In the genomic region with DNA sequence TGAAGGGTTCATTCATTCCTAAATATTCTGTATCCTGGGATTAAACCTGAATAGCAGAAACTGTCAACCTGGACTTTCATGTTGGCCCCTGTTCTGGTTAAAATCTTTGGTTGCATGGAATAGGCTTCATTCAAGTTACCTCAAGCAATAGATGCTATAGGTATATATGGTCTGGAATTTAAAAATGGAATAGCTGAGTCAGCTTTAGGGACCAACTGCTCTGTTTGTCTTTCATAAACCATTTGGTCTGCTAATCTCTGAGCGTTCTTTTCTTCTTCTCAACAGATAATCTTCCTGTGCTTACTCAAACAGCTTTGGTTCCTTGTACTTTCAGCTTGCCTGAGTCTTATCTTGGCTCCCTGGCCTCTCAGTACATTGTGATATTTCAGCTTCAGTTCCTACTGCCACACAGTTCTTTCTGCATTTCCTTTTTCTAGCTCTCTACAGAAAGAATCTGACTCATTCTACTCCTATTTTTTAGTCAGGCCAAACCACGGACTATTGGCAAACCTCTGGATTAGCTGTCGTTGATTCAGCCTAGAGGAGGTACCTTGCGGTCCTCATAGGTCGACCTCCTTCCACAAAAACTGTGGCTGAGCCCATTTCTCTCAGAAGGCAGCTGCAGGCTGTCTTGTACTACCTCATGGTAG, we compare ENCODE assay signal across 11 cellular contexts. TPM values are rescaled to one million over a fixed set of nuclear protein-coding genes. Genes with fewer than 3 reads are reported as not detected.
A peak's percentile ranks its signal among the peaks of the same experiment; 100 is the strongest.
DNase-seq lines count a peak whose midpoint lies in the region; ATAC-seq, FAIRE-seq and TF ChIP-seq lines count a peak whose summit lies in the region.
"Had no signal": no experiment of that assay in that cellular context is flagged by ENCODE, and none has a peak within 500 bp of the region (broad histone marks: within the 10 kb centered on the region; RNA-seq: fewer than 3 reads in every experiment).

No MANE protein-coding gene starts in this region.

- no peaks in the 10 kb centered on the region for H3K36me3 ChIP-seq in bronchial epithelial cell (ENCODE audit: control insufficient read depth, insufficient read depth, low read length)
- H3K36me3 ChIP-seq in lung (ENCODE audit: control insufficient read depth in 2 of 2, insufficient read depth in 2 of 2, low read length in 2 of 2): no peaks in the 10 kb centered on the region

- no peaks in the 10 kb centered on the region for H3K27me3 Mint-ChIP-seq in activated naive CD4-positive, alpha-beta T cell treated with anti-CD3 and anti-CD28 coated beads, Interleukin-2, amount 10 ng/mL, durations not matched to agents 7 days and 5 days
- H3K27me3 Mint-ChIP-seq in stimulated activated naive CD8-positive, alpha-beta T cell treated with anti-CD3 and anti-CD28 coated beads, Interleukin-15, amount 100 ng/mL, for 72 hours: no peaks in the 10 kb centered on the region

- no peaks in the 10 kb centered on the region for H3K36me3 Mint-ChIP-seq in activated naive CD4-positive, alpha-beta T cell treated with anti-CD3 and anti-CD28 coated beads, Interleukin-2, amount 10 ng/mL, durations not matched to agents 7 days and 5 days

- TF ChIP-seq CTCF in AG09319 (IDR thresholded peaks at IDR 0.05; ENCODE audit: low read depth, low read length) (no peak), NB4 (IDR thresholded peaks at IDR 0.05; ENCODE audit: low read depth, low read length) (no peak), bronchial epithelial cell (IDR thresholded peaks at IDR 0.05; ENCODE audit: insufficient read depth, low read length, severe bottlenecking) (no peak), lung (IDR thresholded peaks at IDR 0.05; ENCODE audit: control extremely low read depth, extremely low read depth) (no peak)

- H3K4me1 ChIP-seq in lung (ENCODE audit: control insufficient read depth in 2 of 2, insufficient read depth in 2 of 2, low read length in 2 of 2): no peaks in the 10 kb centered on the region

- peak; percentile 77 for DNase-seq in AG09319 (ENCODE audit: extremely low read depth, low read depth)
- DNase-seq in NB4 (ENCODE audit: low read depth): peak; percentile 67
- peak; percentile 90 for DNase-seq in bronchial epithelial cell (ENCODE audit: low read depth)
- DNase-seq in lung (ENCODE audit: low spot score): no peak
- no peak for DNase-seq in NAMALWA (ENCODE audit: low spot score)
- no peak for DNase-seq in activated naive CD4-positive, alpha-beta T cell treated with anti-CD3 and anti-CD28 coated beads, Interleukin-2, amount 10 ng/mL, durations not matched to agents 7 days and 5 days
- DNase-seq in stimulated activated naive CD8-positive, alpha-beta T cell treated with anti-CD3 and anti-CD28 coated beads, Interleukin-15, amount 100 ng/mL, for 72 hours: no peak
- no peak for DNase-seq in NCI-H345 (lab: John Stamatoyannopoulos, UW)
- DNase-seq: activated gamma-delta T cell treated with Interleukin-2 at 50 U/mL for 16 hours had no signal

- H3K27me3 ChIP-seq in bronchial epithelial cell (ENCODE audit: control insufficient read depth, insufficient read depth, low read length) (no peaks in the 10 kb centered on the region), lung (ENCODE audit: control insufficient read depth, insufficient read depth) (no peaks in the 10 kb centered on the region)

- peak; percentile 64 for FAIRE-seq in bronchial epithelial cell (lab: Jason Lieb, UNC)

- no peaks in the 10 kb centered on the region for H3K9me3 Mint-ChIP-seq in activated naive CD4-positive, alpha-beta T cell treated with anti-CD3 and anti-CD28 coated beads, Interleukin-2, amount 10 ng/mL, durations not matched to agents 7 days and 5 days
- H3K9me3 Mint-ChIP-seq in stimulated activated naive CD8-positive, alpha-beta T cell treated with anti-CD3 and anti-CD28 coated beads, Interleukin-15, amount 100 ng/mL, for 72 hours: no peaks in the 10 kb centered on the region

- H3K27ac Mint-ChIP-seq in activated naive CD4-positive, alpha-beta T cell treated with anti-CD3 and anti-CD28 coated beads, Interleukin-2, amount 10 ng/mL, durations not matched to agents 7 days and 5 days: no peak overlapping the region
- H3K27ac Mint-ChIP-seq in stimulated activated naive CD8-positive, alpha-beta T cell treated with anti-CD3 and anti-CD28 coated beads, Interleukin-15, amount 100 ng/mL, for 72 hours: no peak overlapping the region

- CTCF ChIA-PET in activated naive CD4-positive, alpha-beta T cell treated with anti-CD3 and anti-CD28 coated beads, Interleukin-2, amount 10 ng/mL, durations not matched to agents 7 days and 5 days (lab: Charles Lee): no interaction called here

- H3K4me1 Mint-ChIP-seq in activated naive CD4-positive, alpha-beta T cell treated with anti-CD3 and anti-CD28 coated beads, Interleukin-2, amount 10 ng/mL, durations not matched to agents 7 days and 5 days: no peaks in the 10 kb centered on the region
- no peaks in the 10 kb centered on the region for H3K4me1 Mint-ChIP-seq in stimulated activated naive CD8-positive, alpha-beta T cell treated with anti-CD3 and anti-CD28 coated beads, Interleukin-15, amount 100 ng/mL, for 72 hours

- ATAC-seq in lung (ENCODE audit: insufficient read depth, low FRiP score): peak; percentile 79
- ATAC-seq in stimulated activated naive CD8-positive, alpha-beta T cell treated with anti-CD3 and anti-CD28 coated beads, Interleukin-15, amount 100 ng/mL, for 72 hours: no peak

- 26 to 51% methylated on average over 5 of the region's 5 CpGs for WGBS in lung, 2 donors

- H3K4me3 Mint-ChIP-seq in activated naive CD4-positive, alpha-beta T cell treated with anti-CD3 and anti-CD28 coated beads, Interleukin-2, amount 10 ng/mL, durations not matched to agents 7 days and 5 days: no peak overlapping the region
- H3K4me3 Mint-ChIP-seq in stimulated activated naive CD8-positive, alpha-beta T cell treated with anti-CD3 and anti-CD28 coated beads, Interleukin-15, amount 100 ng/mL, for 72 hours: no peak overlapping the region

- no peaks in the 10 kb centered on the region for H3K9me3 ChIP-seq in lung (ENCODE audit: control insufficient read depth in 2 of 2, insufficient read depth in 1 of 2, low read length in 1 of 2)

- H3K4me3 ChIP-seq in NB4 (ENCODE audit: low read depth, low read length) (no peak overlapping the region), bronchial epithelial cell (ENCODE audit: low read depth, low read length) (no peak overlapping the region), lung (no peak overlapping the region)
- H3K4me3 ChIP-seq: skin epidermis had no signal

- H3K27ac ChIP-seq in lung (ENCODE audit: low read depth in 1 of 2, low read length in 1 of 2): no peak overlapping the region
- H3K27ac ChIP-seq: skin epidermis had no signal

- TF ChIP-seq POLR2A in NB4 (IDR thresholded peaks at IDR 0.05; ENCODE audit: extremely low read depth, insufficient read length): no peak

RNA-seq across cellular contexts. Expression of gene MAB21L1, which starts 35.9 kb away (rescaled TPM):
- total RNA-seq in bronchial epithelial cell (not detected in 2 replicates), lung (under 1 TPM in 1 of 2 donors, not detected in 1; 0.28 TPM)
- polyA plus RNA-seq in lung: under 1 TPM in 1 of 2 donors, not detected in 1; 0.04 TPM
- total RNA-seq: HT-29 had no signal

Comparison
In these comparisons a context has a peak if more than half of its experiments do, and no peak if none do; other contexts are left out.
1. DNase-seq: peak in AG09319 (single experiment), NB4 (single experiment) and bronchial epithelial cell (single experiment); none in lung (single experiment), NAMALWA (single experiment), activated naive CD4-positive, alpha-beta T cell treated with anti-CD3 and anti-CD28 coated beads, Interleukin-2, amount 10 ng/mL, durations not matched to agents 7 days and 5 days (single experiment), stimulated activated naive CD8-positive, alpha-beta T cell treated with anti-CD3 and anti-CD28 coated beads, Interleukin-15, amount 100 ng/mL, for 72 hours (0 of 2) and NCI-H345 (single experiment).